Comparison of ENCODE assay signal across 26 cellular contexts in genomic region chr4:181938641-181939040, GRCh38.
"Had no signal": no experiment of that assay in that cellular context is flagged by ENCODE, and none has a peak within 500 bp of the region (broad histone marks: within the 10 kb centered on the region; RNA-seq: fewer than 3 reads in every experiment).

No MANE protein-coding gene starts in this region.

- DNase-seq: naive thymus-derived CD8-positive, alpha-beta T cell; nephron progenitor cell; nucleus accumbens; pancreas; posterior cingulate gyrus; psoas muscle; right cardiac atrium; right lobe of liver; sigmoid colon; small intestine; stimulated activated CD4-positive, alpha-beta T cell treated with anti-CD3 and anti-CD28 coated beads, Interleukin-1b, Interleukin-23, amount 100 ng/mL, for 48 hours; stimulated activated CD4-positive, alpha-beta T cell treated with anti-CD3 and anti-CD28 coated beads, Interleukin-4, amount 100 ng/mL, for 1 hour; stimulated activated CD4-positive, alpha-beta T cell treated with anti-CD3 and anti-CD28 coated beads, Interleukin-4, amount 100 ng/mL, for 4 hours; stimulated activated CD8-positive, alpha-beta memory T cell treated with anti-CD3 and anti-CD28 coated beads, Interleukin-4, amount 100 ng/mL, for 48 hours; stimulated activated naive CD4-positive, alpha-beta T cell; stimulated activated naive CD8-positive, alpha-beta T cell treated with anti-CD3 and anti-CD28 coated beads, Interleukin-15, amount 100 ng/mL, for 72 hours; stimulated activated naive CD8-positive, alpha-beta T cell treated with anti-CD3 and anti-CD28 coated beads, Interleukin-15, Interleukin-2, amounts not matched to agents 100 U/mL and 50 U/mL, for 24 hours; testis; tibial artery; transverse colon; upper lobe of left lung had no signal

- ATAC-seq: naive thymus-derived CD8-positive, alpha-beta T cell; natural killer cell treated with Interleukin-12 subunit alpha and Interleukin-12 subunit beta and Interleukin-15 and Interleukin-18, amount 100 ng/mL, for 72 hours; psoas muscle; right cardiac atrium; right lobe of liver; stimulated activated memory B cell treated with anti-CD40 and anti-IgM and Interleukin-4, amounts not matched to agents 10 μg/mL and 1 μg/mL and 100 μg/mL, for 72 hours; stimulated activated naive CD8-positive, alpha-beta T cell treated with anti-CD3 and anti-CD28 coated beads, Interleukin-15, amount 100 ng/mL, for 72 hours; stimulated activated naive CD8-positive, alpha-beta T cell treated with anti-CD3 and anti-CD28 coated beads, Interleukin-15, Interleukin-2, amounts not matched to agents 100 U/mL and 50 U/mL, for 24 hours had no signal

- H3K27me3 ChIP-seq: neutrophil, pancreas, right lobe of liver, sigmoid colon, suprapubic skin, testis, tibial artery, transverse colon, upper lobe of left lung, vagina had no signal

- H3K4me1 ChIP-seq: pancreas, psoas muscle, right lobe of liver, suprapubic skin, testis, tibial artery, transverse colon, upper lobe of left lung, vagina had no signal

- H3K27ac ChIP-seq: neutrophil, pancreas, psoas muscle, right lobe of liver, sigmoid colon, suprapubic skin, testis, tibial artery, transverse colon, upper lobe of left lung, vagina had no signal

- H3K36me3 ChIP-seq: neutrophil, pancreas, right lobe of liver, sigmoid colon, suprapubic skin, tibial artery, transverse colon, upper lobe of left lung, vagina had no signal

- H3K4me3 ChIP-seq: pancreas, psoas muscle, right lobe of liver, suprapubic skin, testis, tibial artery, transverse colon, upper lobe of left lung, vagina had no signal

- H3K9me3 ChIP-seq: neutrophil, pancreas, psoas muscle, right lobe of liver, sigmoid colon, suprapubic skin, testis, tibial artery, transverse colon, upper lobe of left lung, vagina had no signal
